ENCODE assay signal across 25 cellular contexts in genomic region chr19:55538132-55538531, GRCh38. TPM values are rescaled to one million over a fixed set of nuclear protein-coding genes. Genes with fewer than 3 reads are reported as not detected.
DNase-seq lines count a peak whose midpoint lies in the region; ATAC-seq and TF ChIP-seq lines count a peak whose summit lies in the region.
"Had no signal": no experiment of that assay in that cellular context is flagged by ENCODE, and none has a peak within 500 bp of the region (broad histone marks: within the 10 kb centered on the region; RNA-seq: fewer than 3 reads in every experiment).

No MANE protein-coding gene starts in this region.

- H2BK120ac ChIP-seq in IMR-90 (ENCODE audit: low read depth, low read length) (0 out of 2 replicates have a peak overlapping the region, but pooled peaks have one; percentile 15), neuronal stem cell (ENCODE audit: low read depth, low read length) (peak overlapping the region; percentile 67)

- H3K9me2 ChIP-seq in GM23338 (ENCODE audit: insufficient read depth): peaks cover 5% of the 10 kb centered on the region; the same call in 1 of the 2 replicates

- dilution Hi-C loops in IMR-90 (cut with HindIII; ENCODE audit: low sequenced_read_pairs, unreplicated experiment): no loop called here

- H3K9me3 ChIP-seq in IMR-90 (ENCODE audit: control insufficient read depth, insufficient read depth, low read length) (no peaks in the 10 kb centered on the region; the same call in 1 of the 2 replicates), iPS-18a (ENCODE audit: control insufficient read depth, low read depth, low read length) (no peaks in the 10 kb centered on the region), neuronal stem cell (replicated peaks in 1 of 2; ENCODE audit: control insufficient read depth in 2 of 2, insufficient read depth in 1 of 2, low read depth in 1 of 2, low read length in 2 of 2) (peaks cover 0 to 3% of the 10 kb centered on the region in 2 donors), right atrium auricular region (no peaks in the 10 kb centered on the region)

- no peak overlapping the region for H4K91ac ChIP-seq in IMR-90 (ENCODE audit: insufficient read depth, low read depth, low read length)
- H4K91ac ChIP-seq in neuronal stem cell (ENCODE audit: low read depth, low read length, poor library complexity): peak overlapping the region; percentile 53

- no peak overlapping the region for H3K27ac Mint-ChIP-seq in GM23338
- H3K27ac Mint-ChIP-seq: CD4-positive, CD25-positive, alpha-beta regulatory T cell; HFFc6 had no signal

- H3K27me3 ChIP-seq in GM23338 (ENCODE audit: insufficient read depth) (no peaks in the 10 kb centered on the region), IMR-90 (ENCODE audit: control insufficient read depth, insufficient read depth, low read length) (no peaks in the 10 kb centered on the region; the same call in 1 of the 2 replicates), iPS-18a (ENCODE audit: control insufficient read depth, insufficient read depth, low read length) (no peaks in the 10 kb centered on the region), neuronal stem cell (ENCODE audit: control insufficient read depth in 3 of 3, insufficient read depth in 3 of 3, low read depth in 1 of 3, low read length in 3 of 3) (no peaks in the 10 kb centered on the region), right atrium auricular region (no peaks in the 10 kb centered on the region)

- H3K4me2 ChIP-seq in GM23338 (peak overlapping the region; percentile 62), IMR-90 (ENCODE audit: low read depth, low read length) (no peak overlapping the region), neuronal stem cell (ENCODE audit: insufficient read depth, low read length, poor library complexity, severe bottlenecking) (no peak overlapping the region)

- 79% methylated on average over 2 of the region's 5 CpGs; no CpG with 5 or more reads in 1 of the 2 experiments for WGBS in IMR-90 (ENCODE audit: extremely low coverage in 2 of 2, insufficient read length in 1 of 2), 2 experiments
- WGBS in neuronal stem cell (ENCODE audit: extremely low coverage in 2 of 2, insufficient read length in 2 of 2, insufficient replicate concordance in 1 of 2), 2 donors: no CpG with 5 or more reads among the region's 5 CpGs

- no peak overlapping the region for H2AK9ac ChIP-seq in IMR-90 (replicated peaks; ENCODE audit: low read depth, low read length, poor library complexity)

- CTCF ChIA-PET in IMR-90 (lab: Yijun Ruan, JAX): no interaction called here

- H3K4me1 Mint-ChIP-seq in GM23338: peaks cover 6% of the 10 kb centered on the region
- H3K4me1 Mint-ChIP-seq: CD4-positive, CD25-positive, alpha-beta regulatory T cell; IgD-negative memory B cell had no signal

- H3F3A ChIP-seq in GM23338 (replicated peaks; ENCODE audit: low read depth): 0 out of 2 replicates have a peak, but pooled peaks cover 7% of the 10 kb centered on the region

- ATAC-seq in GM23338 (peak; percentile 5; the same call in 1 of the 3 replicates), IMR-90 (ENCODE audit: low read depth) (no peak), left colon (no peak)
- ATAC-seq: GM12878 had no signal

- no peaks in the 10 kb centered on the region for H3K79me2 ChIP-seq in GM23338 (replicated peaks; ENCODE audit: insufficient read depth)

- no peak overlapping the region for H3K23ac ChIP-seq in IMR-90 (ENCODE audit: low read depth, low read length)
- no peak overlapping the region for H3K23ac ChIP-seq in neuronal stem cell (ENCODE audit: low read depth, low read length, poor library complexity)

- H3K36me3 ChIP-seq in GM23338 (ENCODE audit: insufficient read depth): no peaks in the 10 kb centered on the region
- no peaks in the 10 kb centered on the region for H3K36me3 ChIP-seq in IMR-90 (ENCODE audit: control insufficient read depth, insufficient read depth, low read length)
- no peaks in the 10 kb centered on the region for H3K36me3 ChIP-seq in iPS-18a (ENCODE audit: control insufficient read depth, low read depth, low read length)
- no peaks in the 10 kb centered on the region for H3K36me3 ChIP-seq in neuronal stem cell (replicated peaks in 1 of 2; ENCODE audit: control insufficient read depth in 2 of 2, insufficient read depth in 2 of 2, low read length in 2 of 2)
- H3K36me3 ChIP-seq in right atrium auricular region: no peaks in the 10 kb centered on the region

- H3K4me3 ChIP-seq in GM23338 (no peak overlapping the region), IMR-90 (ENCODE audit: insufficient read depth, low read depth, low read length) (no peak overlapping the region), iPS-18a (ENCODE audit: low read length) (no peak overlapping the region), neuronal stem cell (ENCODE audit: low read length in 2 of 2) (no peak overlapping the region), right atrium auricular region (no peak overlapping the region), coronary artery (no peak overlapping the region)
- H3K4me3 ChIP-seq: GM12878, SK-N-MC had no signal

- TF ChIP-seq RAD21 in IMR-90 (IDR thresholded peaks at IDR 0.05; ENCODE audit: low read length): no peak

- H3K27ac ChIP-seq in GM23338 (ENCODE audit: low read depth) (peak overlapping the region; percentile 78; the same call in 1 of the 2 replicates), IMR-90 (ENCODE audit: insufficient read depth, low read length) (no peak overlapping the region), iPS-18a (ENCODE audit: low read length) (peak overlapping the region; percentile 39), neuronal stem cell (replicated peaks; ENCODE audit: low read length) (peak overlapping the region; percentile 73), right atrium auricular region (no peak overlapping the region), coronary artery (no peak overlapping the region)
- H3K27ac ChIP-seq: HL-60, SK-N-MC had no signal

- TF ChIP-seq CTCF in GM23338 (conservative IDR thresholded peaks at IDR 0.05; ENCODE audit: low read depth in 2 of 2) (no peak), IMR-90 (conservative IDR thresholded peaks at IDR 0.05; ENCODE audit: low read depth, low read length) (no peak), right atrium auricular region (IDR thresholded peaks at IDR 0.05) (no peak), coronary artery (IDR thresholded peaks at IDR 0.05) (no peak)

- H4K5ac ChIP-seq in IMR-90 (ENCODE audit: low read depth, low read length): no peak overlapping the region

- no peaks in the 10 kb centered on the region; the same call in 2 of the 3 replicates for H3K36me3 Mint-ChIP-seq in GM23338 (ENCODE audit: low read depth)
- H3K36me3 Mint-ChIP-seq: CD4-positive, CD25-positive, alpha-beta regulatory T cell had no signal

- BruUV-seq in IMR-90 (replicated peaks; lab: Mats Ljungman, UMichigan): no TSS peak

- H3K4me1 ChIP-seq in GM23338 (ENCODE audit: insufficient read depth): peaks cover 7% of the 10 kb centered on the region; the same call in 1 of the 2 replicates
- no peaks in the 10 kb centered on the region; the same call in 1 of the 2 replicates for H3K4me1 ChIP-seq in IMR-90 (ENCODE audit: control insufficient read depth, insufficient read depth, low read length)
- H3K4me1 ChIP-seq in iPS-18a (ENCODE audit: control insufficient read depth, low read depth, low read length): peaks cover 8% of the 10 kb centered on the region
- peaks cover 14 to 18% of the 10 kb centered on the region in 2 donors for H3K4me1 ChIP-seq in neuronal stem cell (ENCODE audit: control insufficient read depth in 2 of 2, insufficient read depth in 1 of 2, low read depth in 1 of 2, low read length in 2 of 2)
- H3K4me1 ChIP-seq in right atrium auricular region: no peaks in the 10 kb centered on the region

- H3K4ac ChIP-seq in IMR-90 (ENCODE audit: low read depth, low read length) (peak overlapping the region; percentile 22; the same call in 1 of the 2 replicates), neuronal stem cell (ENCODE audit: low read length) (no peak overlapping the region)

- no peak overlapping the region for H3K56ac ChIP-seq in IMR-90 (ENCODE audit: extremely low read depth, insufficient read depth, low read length)

- intact Hi-C loops in IMR-90 (cut with micrococcal nuclease) (no loop called here), left colon (cut with DNase I, micrococcal nuclease) (no loop called here)

- DNase-seq in GM23338 (ENCODE audit: low spot score): peak; percentile 49
- no peak for DNase-seq in IMR-90
- no peak for DNase-seq in neuronal stem cell (ENCODE audit: low spot score)
- DNase-seq in H4 (ENCODE audit: low spot score): no peak
- no peak for DNase-seq in left colon
- DNase-seq in right atrium auricular region (ENCODE audit: low spot score): no peak
- DNase-seq in coronary artery (ENCODE audit: low spot score): no peak
- DNase-seq: CD4-positive, CD25-positive, alpha-beta regulatory T cell; HFFc6; Karpas-422; MV-4-11; NCI-H1417 treated with DMSO at 0.1 percent for 48 hours; NCI-H187; NCI-H446 treated with DMSO at 0.1 percent for 48 hours; NCI-H526 treated with DMSO at 0.1 percent for 48 hours; SW 1271 had no signal

- H4K8ac ChIP-seq in IMR-90 (ENCODE audit: low read depth in 2 of 2, low read length in 2 of 2): 0 out of 4 replicates have a peak overlapping the region, but pooled peaks of 1 of the 2 experiments have one; percentile 10
- no peak overlapping the region for H4K8ac ChIP-seq in neuronal stem cell (ENCODE audit: low read depth, low read length)

- H3K18ac ChIP-seq in IMR-90 (ENCODE audit: low read depth, low read length) (no peak overlapping the region), neuronal stem cell (ENCODE audit: low read length) (peak overlapping the region; percentile 89)

- H3K9ac ChIP-seq in IMR-90 (ENCODE audit: low read depth, low read length): no peak overlapping the region
- H3K9ac ChIP-seq in iPS-18a (ENCODE audit: low read length): no peak overlapping the region
- H3K9ac ChIP-seq in neuronal stem cell (ENCODE audit: low read depth, low read length, poor library complexity): no peak overlapping the region

- H2BK15ac ChIP-seq in IMR-90 (ENCODE audit: low read depth, low read length) (no peak overlapping the region), neuronal stem cell (ENCODE audit: low read length) (peak overlapping the region; percentile 96)

- no peak overlapping the region for H2BK20ac ChIP-seq in IMR-90 (ENCODE audit: low read depth, low read length)

- no peaks in the 10 kb centered on the region for H4K20me1 ChIP-seq in GM23338 (replicated peaks; ENCODE audit: insufficient read depth)
- no peaks in the 10 kb centered on the region for H4K20me1 ChIP-seq in IMR-90 (ENCODE audit: insufficient read depth, low read length)

- in situ Hi-C loops in IMR-90 (cut with MboI; ENCODE audit: low sequenced_read_pairs): no loop called here

- H2AFZ ChIP-seq in GM23338 (no peak overlapping the region; the same call in 1 of the 2 replicates), IMR-90 (replicated peaks; ENCODE audit: low read length, poor library complexity) (no peak overlapping the region), neuronal stem cell (ENCODE audit: low read length) (peak overlapping the region; percentile 84)

- no peak overlapping the region for H2AK5ac ChIP-seq in IMR-90 (ENCODE audit: low read depth, low read length)
- H2AK5ac ChIP-seq in neuronal stem cell (ENCODE audit: low read depth, low read length): peak overlapping the region; percentile 81

- H3K79me1 ChIP-seq in IMR-90 (ENCODE audit: low read depth in 1 of 2, low read length in 2 of 2): no peaks in the 10 kb centered on the region
- peaks cover 4% of the 10 kb centered on the region for H3K79me1 ChIP-seq in neuronal stem cell (ENCODE audit: low read depth, low read length)

- no peak overlapping the region for H2BK12ac ChIP-seq in neuronal stem cell (ENCODE audit: low read length)

- H3K14ac ChIP-seq in IMR-90 (replicated peaks; ENCODE audit: low read depth, low read length) (no peak overlapping the region), neuronal stem cell (ENCODE audit: low read length) (no peak overlapping the region)

- POLR2A ChIA-PET in IMR-90 (lab: Charles Lee; ENCODE audit: unreplicated experiment): no interaction called here

- H3K9me3 Mint-ChIP-seq in GM23338: peaks cover 3% of the 10 kb centered on the region; the same call in 2 of the 3 replicates
- H3K9me3 Mint-ChIP-seq: HFFc6 had no signal

- 0 out of 2 replicates have a peak, but pooled peaks cover 2% of the 10 kb centered on the region for H3K9me1 ChIP-seq in IMR-90 (ENCODE audit: insufficient read depth, low read length)

- H2BK5ac ChIP-seq in IMR-90 (ENCODE audit: low read depth, low read length, poor library complexity, severe bottlenecking): no peak overlapping the region
- H2BK5ac ChIP-seq in neuronal stem cell (ENCODE audit: low read length): peak overlapping the region; percentile 53

- no peak overlapping the region for H3K4me3 Mint-ChIP-seq in GM23338
- H3K4me3 Mint-ChIP-seq: CD4-positive, CD25-positive, alpha-beta regulatory T cell; HFFc6; IgD-negative memory B cell had no signal

- H3K27me3 Mint-ChIP-seq in GM23338 (ENCODE audit: insufficient read depth, low read depth, poor library complexity): peaks cover 13% of the 10 kb centered on the region

- TF ChIP-seq POLR2A in IMR-90 (IDR thresholded peaks at IDR 0.05; ENCODE audit: low read depth, low read length): no peak

RNA-seq across cellular contexts. Expression of gene SBK2, which starts 1.2 kb away (rescaled TPM):
- 2.0 and 3.5 TPM in 2 replicates for total RNA-seq in GM23338 (2014; rRNA removed; shearing (Covaris generic))
- 0.82 and 1.1 TPM in 2 replicates for polyA plus RNA-seq in GM23338 (2016; fragmentation: Nextera tagmentation; extraction: Ambion mirVana)
- not detected in 2 replicates for total RNA-seq in IMR-90 (2012; rRNA removed)
- polyA plus RNA-seq in IMR-90 (2012; rRNA removed): 0.30 and 0.48 TPM in 2 replicates
- polyA plus RNA-seq in IMR-90 (2012; cell fraction: cytosol; rRNA removed): 0.47 TPM in 1 of 2 replicates, not detected in the other
- 3.7 and 5.3 TPM in 2 replicates for polyA plus RNA-seq in IMR-90 (2012; cell fraction: nucleus; rRNA removed; ENCODE audit: low replicate concordance)
- polyA plus RNA-seq in neuronal stem cell (2013, experiment 1 of 2): 4.6 TPM
- polyA plus RNA-seq in neuronal stem cell (2013, experiment 2 of 2): 4.6 TPM
- total RNA-seq in H4 (2014; rRNA removed; shearing (Covaris generic)): not detected in 2 replicates
- total RNA-seq in left colon: not detected
- total RNA-seq in right atrium auricular region: 100 to 1,000 TPM; 111 to 172 TPM
- total RNA-seq: A673; CD4-positive, CD25-positive, alpha-beta regulatory T cell; GM12878; HFFc6; HT-29 had no signal
- polyA plus RNA-seq: BJ; CD4-positive, CD25-positive, alpha-beta regulatory T cell; GM12878; IgD-negative memory B cell had no signal

RNA-seq across cellular contexts. Expression of gene SBK3, which starts 7.2 kb away (rescaled TPM):
- 0.23 and 0.94 TPM in 2 replicates for total RNA-seq in GM23338 (2014; rRNA removed; shearing (Covaris generic))
- polyA plus RNA-seq in GM23338 (2016; fragmentation: Nextera tagmentation; extraction: Ambion mirVana) (0.27 and 0.80 TPM in 2 replicates), IMR-90 (2012; rRNA removed) (0.05 and 0.16 TPM in 2 replicates)
- total RNA-seq in IMR-90 (2012; rRNA removed) (0.18 TPM in 1 of 2 replicates, not detected in the other), left colon (not detected), right atrium auricular region (100 to 1,000 TPM in 1 of 2 donors, 10 to 100 TPM in 1; 97.5 to 103 TPM)
- polyA plus RNA-seq in IMR-90 (2012; cell fraction: cytosol; rRNA removed): 0.08 TPM in 1 of 2 replicates, not detected in the other
- 0.15 and 0.35 TPM in 2 replicates for polyA plus RNA-seq in IMR-90 (2012; cell fraction: nucleus; rRNA removed; ENCODE audit: low replicate concordance)
- polyA plus RNA-seq in neuronal stem cell (2013, experiment 1 of 2): 4.0 TPM
- 4.2 TPM for polyA plus RNA-seq in neuronal stem cell (2013, experiment 2 of 2)
- total RNA-seq in H4 (2014; rRNA removed; shearing (Covaris generic)): not detected in 2 replicates
- total RNA-seq: A673; CD4-positive, CD25-positive, alpha-beta regulatory T cell; GM12878; HFFc6; M059J had no signal
- polyA plus RNA-seq: CD4-positive, CD25-positive, alpha-beta regulatory T cell; GM12878; IgD-negative memory B cell had no signal

RNA-seq across cellular contexts. Expression of gene ZNF579, which starts 42.5 kb away (rescaled TPM):
- total RNA-seq in GM23338 (2014; rRNA removed; shearing (Covaris generic)): 8.4 and 12.2 TPM in 2 replicates
- polyA plus RNA-seq in GM23338 (2016; fragmentation: Nextera tagmentation; extraction: Ambion mirVana) (7.3 and 8.6 TPM in 2 replicates), IMR-90 (2012; rRNA removed) (9.0 and 10.7 TPM in 2 replicates)
- total RNA-seq in IMR-90 (2012; rRNA removed) (0.54 and 0.83 TPM in 2 replicates), left colon (1 to 10 TPM; 5.3 to 7.3 TPM), right atrium auricular region (1 to 10 TPM; 6.2 to 6.4 TPM)
- polyA plus RNA-seq in IMR-90 (2012; cell fraction: cytosol; rRNA removed): 4.6 and 9.6 TPM in 2 replicates
- polyA plus RNA-seq in IMR-90 (2012; cell fraction: nucleus; rRNA removed; ENCODE audit: low replicate concordance): 19.0 and 30.7 TPM in 2 replicates
- 34.7 TPM for polyA plus RNA-seq in neuronal stem cell (2013, experiment 1 of 2)
- 32.1 TPM for polyA plus RNA-seq in neuronal stem cell (2013, experiment 2 of 2)
- total RNA-seq in H4 (2014; rRNA removed; shearing (Covaris generic)): 2.5 and 4.6 TPM in 2 replicates

RNA-seq across cellular contexts. Expression of gene SSC5D, which starts 49.9 kb away (rescaled TPM):
- total RNA-seq in GM23338 (2014; rRNA removed; shearing (Covaris generic)): 0.69 and 1.2 TPM in 2 replicates
- 0.14 and 0.23 TPM in 2 replicates for polyA plus RNA-seq in GM23338 (2016; fragmentation: Nextera tagmentation; extraction: Ambion mirVana)
- total RNA-seq in IMR-90 (2012; rRNA removed): 1.4 and 1.7 TPM in 2 replicates
- polyA plus RNA-seq in IMR-90 (2012; rRNA removed): 14.1 and 19.1 TPM in 2 replicates
- 10.9 and 19.1 TPM in 2 replicates for polyA plus RNA-seq in IMR-90 (2012; cell fraction: cytosol; rRNA removed)
- 44.4 and 80.8 TPM in 2 replicates for polyA plus RNA-seq in IMR-90 (2012; cell fraction: nucleus; rRNA removed; ENCODE audit: low replicate concordance)
- polyA plus RNA-seq in neuronal stem cell (2013, experiment 1 of 2): 0.89 TPM
- 0.94 TPM for polyA plus RNA-seq in neuronal stem cell (2013, experiment 2 of 2)
- 0.23 and 0.29 TPM in 2 replicates for total RNA-seq in H4 (2014; rRNA removed; shearing (Covaris generic))
- total RNA-seq in left colon: 1 to 10 TPM; 2.6 to 5.8 TPM
- 1 to 10 TPM; 3.3 to 6.7 TPM for total RNA-seq in right atrium auricular region
- total RNA-seq: HT-29 had no signal
- polyA plus RNA-seq: CD4-positive, CD25-positive, alpha-beta regulatory T cell; IgD-negative memory B cell had no signal

RNA-seq across cellular contexts. Expression of gene NAT14, which starts 53.1 kb away (rescaled TPM):
- 25.4 and 27.8 TPM in 2 replicates for total RNA-seq in GM23338 (2014; rRNA removed; shearing (Covaris generic))
- polyA plus RNA-seq in GM23338 (2016; fragmentation: Nextera tagmentation; extraction: Ambion mirVana) (39.6 and 45.5 TPM in 2 replicates), IMR-90 (2012; rRNA removed) (40.9 and 41.2 TPM in 2 replicates)
- total RNA-seq in IMR-90 (2012; rRNA removed) (4.3 and 7.2 TPM in 2 replicates), left colon (1 to 10 TPM; 4.0 to 4.8 TPM), right atrium auricular region (1 to 10 TPM; 2.3 to 7.0 TPM)
- polyA plus RNA-seq in IMR-90 (2012; cell fraction: cytosol; rRNA removed): 42.0 and 62.9 TPM in 2 replicates
- polyA plus RNA-seq in IMR-90 (2012; cell fraction: nucleus; rRNA removed; ENCODE audit: low replicate concordance): 65.5 and 111 TPM in 2 replicates
- 117 TPM for polyA plus RNA-seq in neuronal stem cell (2013, experiment 1 of 2)
- polyA plus RNA-seq in neuronal stem cell (2013, experiment 2 of 2): 115 TPM
- total RNA-seq in H4 (2014; rRNA removed; shearing (Covaris generic)): 28.0 and 28.9 TPM in 2 replicates

Comparison
In these comparisons a context has a peak if more than half of its experiments do, and no peak if none do; other contexts are left out.
1. H3K27ac ChIP-seq: peak in GM23338 (single experiment), iPS-18a (single experiment) and neuronal stem cell (single experiment); none in IMR-90 (single experiment), right atrium auricular region (0 of 2) and coronary artery (0 of 2).
2. RNA of gene SBK2, which starts 1.2 kb away (total RNA-seq): 111 to 172 TPM in right atrium auricular region; 2.0 to 3.5 TPM in GM23338, not detected in IMR-90, not detected in H4 and not detected in left colon; every median in the first group is over 10 times any median in the second.
3. RNA of gene SBK3, which starts 7.2 kb away (total RNA-seq): 97.5 to 103 TPM in right atrium auricular region; 0.23 to 0.94 TPM in GM23338, 0.18 TPM in IMR-90, not detected in left colon and not detected in H4; every median in the first group is over 10 times any median in the second.